Comparison of ENCODE assay signal across 24 cellular contexts in the genomic region with DNA sequence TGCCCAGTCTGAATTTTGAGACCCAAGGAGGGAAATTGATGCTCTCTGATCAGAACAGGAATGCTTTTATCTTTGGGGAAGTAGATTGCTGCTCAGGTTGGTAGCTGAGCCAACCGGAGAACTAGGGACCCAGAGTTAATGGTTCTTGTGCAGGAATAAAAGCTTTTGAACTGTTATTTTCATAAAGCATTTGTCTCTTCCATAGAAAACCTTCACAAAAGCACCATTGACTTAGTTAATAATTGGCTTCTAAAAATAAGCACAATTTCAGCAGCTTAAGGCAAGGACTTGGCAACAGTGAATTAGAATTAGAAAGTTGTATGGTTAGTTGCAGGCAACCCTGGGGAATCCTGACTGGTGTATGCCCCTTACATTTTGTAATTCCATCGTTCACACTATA.
"Had no signal": no experiment of that assay in that cellular context is flagged by ENCODE, and none has a peak within 500 bp of the region (broad histone marks: within the 10 kb centered on the region; RNA-seq: fewer than 3 reads in every experiment).

No MANE protein-coding gene starts in this region.

- H3K27ac Mint-ChIP-seq: activated CD8-positive, alpha-beta memory T cell treated with anti-CD3 and anti-CD28 coated beads, Interleukin-2, amount 10 ng/mL, durations not matched to agents 7 days and 5 days; activated naive CD4-positive, alpha-beta T cell treated with anti-CD3 and anti-CD28 coated beads for 36 hours; activated naive CD8-positive, alpha-beta T cell; activated T-helper 17 cell treated with anti-CD3 and anti-CD28 coated beads, Interleukin-2, amount 50 U/mL, for 72 hours; T-helper 1 cell treated with Interleukin-12 subunit alpha and Interleukin-12 subunit beta and Interleukin-4 antibody, amounts not matched to agents 30 μg/mL and 1 μg/mL, for 36 hours had no signal

- H3K4me3 Mint-ChIP-seq: activated CD8-positive, alpha-beta memory T cell treated with anti-CD3 and anti-CD28 coated beads, Interleukin-2, amount 10 ng/mL, durations not matched to agents 7 days and 5 days; activated naive CD4-positive, alpha-beta T cell treated with anti-CD3 and anti-CD28 coated beads for 36 hours; activated naive CD8-positive, alpha-beta T cell; activated T-cell treated with anti-CD3 and anti-CD28 coated beads, Interleukin-2, amount 50 U/mL, for 4 hours; activated T-helper 17 cell treated with anti-CD3 and anti-CD28 coated beads, Interleukin-2, amount 50 U/mL, for 72 hours; T-helper 1 cell treated with Interleukin-12 subunit alpha and Interleukin-12 subunit beta and Interleukin-4 antibody, amounts not matched to agents 30 μg/mL and 1 μg/mL, for 36 hours had no signal

- H3K4me1 Mint-ChIP-seq: activated CD8-positive, alpha-beta memory T cell treated with anti-CD3 and anti-CD28 coated beads, Interleukin-2, amount 10 ng/mL, durations not matched to agents 7 days and 5 days had no signal

- DNase-seq: activated CD4-positive, CD25-positive, alpha-beta regulatory T cell treated with anti-CD3 and anti-CD28 coated beads, Interleukin-2, amount 50 U/mL, for 72 hours; activated CD8-positive, alpha-beta memory T cell treated with anti-CD3 and anti-CD28 coated beads, Interleukin-2, amount 10 ng/mL, durations not matched to agents 7 days and 5 days; activated gamma-delta T cell; activated naive CD4-positive, alpha-beta T cell treated with anti-CD3 and anti-CD28 coated beads for 36 hours; activated T-cell treated with anti-CD3 and anti-CD28 coated beads, Interleukin-2, amount 50 U/mL, for 4 hours; amygdala; cerebellar nuclear complex; IMR-90; Kasumi-1; KBM-7; NCI-H1048; NCI-H146; NCI-H187 treated with DMSO at 0.1 percent for 48 hours; NCI-H2081 treated with DMSO at 0.1 percent for 48 hours; NCI-H226; NCI-H510A; NCI-H526 treated with DMSO at 0.1 percent for 48 hours; NCI-H82; Right ventricle myocardium superior; RPMI8226 had no signal

- ATAC-seq: activated CD8-positive, alpha-beta memory T cell treated with anti-CD3 and anti-CD28 coated beads, Interleukin-2, amount 10 ng/mL, durations not matched to agents 7 days and 5 days; activated T-cell treated with anti-CD3 and anti-CD28 coated beads, Interleukin-2, amount 50 U/mL, for 4 hours; activated T-helper 17 cell treated with anti-CD3 and anti-CD28 coated beads, Interleukin-2, amount 50 U/mL, for 72 hours; Panc1 had no signal

- H3K9me3 Mint-ChIP-seq: activated naive CD4-positive, alpha-beta T cell treated with anti-CD3 and anti-CD28 coated beads for 36 hours; activated T-cell treated with anti-CD3 and anti-CD28 coated beads, Interleukin-2, amount 50 U/mL, for 4 hours; activated T-helper 17 cell treated with anti-CD3 and anti-CD28 coated beads, Interleukin-2, amount 50 U/mL, for 72 hours; T-helper 1 cell treated with Interleukin-12 subunit alpha and Interleukin-12 subunit beta and Interleukin-4 antibody, amounts not matched to agents 30 μg/mL and 1 μg/mL, for 36 hours had no signal

- H3K27me3 Mint-ChIP-seq: activated CD8-positive, alpha-beta memory T cell treated with anti-CD3 and anti-CD28 coated beads, Interleukin-2, amount 10 ng/mL, durations not matched to agents 7 days and 5 days; activated naive CD8-positive, alpha-beta T cell; activated T-helper 17 cell treated with anti-CD3 and anti-CD28 coated beads, Interleukin-2, amount 50 U/mL, for 72 hours had no signal
